In genomic region chr1:109255097-109255651, GRCh38 we compare ENCODE assay signal across 1 cellular context.
TF ChIP-seq lines count a peak whose summit lies in the region.

No MANE protein-coding gene starts in this region.

TF ChIP-seq in IMR-90, 13 proteins besides CTCF, POLR2A, EP300 and RAD21:
- TF ChIP-seq MAFK (IDR thresholded peaks at IDR 0.05; ENCODE audit: low read depth, low read length) = no peak
- no peak for TF ChIP-seq CHD1 (IDR thresholded peaks at IDR 0.05; ENCODE audit: low read depth, low read length)
- TF ChIP-seq MXI1 (IDR thresholded peaks at IDR 0.05; ENCODE audit: borderline replicate concordance, low read depth, low read length) = no peak
